1 cellular context compared by ENCODE assay signal in genomic region chr22:26450453-26451185, GRCh38.
TF ChIP-seq lines count a peak whose summit lies in the region.

No MANE protein-coding gene starts in this region.

TF ChIP-seq in H1, 55 proteins besides CTCF, POLR2A, EP300 and RAD21:
- TF ChIP-seq SP4 (IDR thresholded peaks at IDR 0.05; ENCODE audit: low read length) (no peak), ASH2L (IDR thresholded peaks at IDR 0.05; ENCODE audit: low read length) (no peak), SRF (IDR thresholded peaks at IDR 0.05; ENCODE audit: low read depth, low read length) (no peak), MAX (IDR thresholded peaks at IDR 0.05) (no peak), EZH2 (IDR thresholded peaks at IDR 0.05; ENCODE audit: low read depth, low read length, severe bottlenecking) (no peak), HDAC2 (IDR thresholded peaks at IDR 0.05; ENCODE audit: borderline replicate concordance in 1 of 2, low read depth in 2 of 2, low read length in 2 of 2) (no peak), NRF1 (IDR thresholded peaks at IDR 0.05; ENCODE audit: low read depth, low read length) (no peak)
